8 cellular contexts compared by ENCODE assay signal in the genomic region with DNA sequence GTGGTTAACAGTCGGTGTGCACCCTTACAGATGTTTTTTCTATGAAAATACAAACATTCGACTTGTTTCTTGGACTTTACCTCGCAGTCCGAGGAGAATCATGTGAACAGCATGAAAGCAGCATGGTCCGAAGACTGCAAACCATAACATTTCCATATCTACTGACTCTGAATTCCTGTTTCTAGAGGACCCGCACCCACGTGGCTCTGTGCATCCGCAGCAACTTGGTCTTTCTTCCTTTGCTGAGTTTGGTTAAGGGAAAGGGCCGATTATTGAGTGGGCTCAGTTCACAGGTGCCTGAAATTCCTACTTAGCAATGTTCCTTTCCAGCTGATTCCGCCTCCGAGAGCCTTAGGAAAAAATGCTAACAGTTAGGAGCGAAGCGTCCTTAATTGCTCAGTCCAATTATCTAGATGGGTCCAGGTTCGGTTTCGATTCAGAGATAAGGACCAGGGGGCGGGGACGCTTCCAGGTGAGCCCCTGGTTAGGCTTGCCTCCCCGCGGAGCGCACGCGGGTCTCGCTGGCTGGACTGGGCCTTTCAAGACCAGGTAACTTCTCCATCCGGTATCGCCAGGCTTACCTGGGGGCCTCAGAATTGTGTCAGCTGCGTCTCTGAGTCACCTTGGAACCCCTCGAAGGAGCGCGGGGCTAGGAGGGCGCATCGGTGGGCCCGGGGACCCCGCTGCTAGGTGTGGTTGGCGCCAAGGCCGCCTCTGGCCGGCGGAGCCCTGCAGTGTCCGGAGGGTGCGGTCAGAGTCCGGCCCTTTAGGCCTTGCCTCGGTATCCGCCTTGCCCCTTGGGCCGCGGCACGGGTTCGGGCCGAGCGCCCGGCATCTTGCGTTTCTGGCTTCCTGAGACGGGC. TPM values are rescaled to one million over a fixed set of nuclear protein-coding genes. Genes with fewer than 3 reads are reported as not detected.
DNase-seq lines count a peak whose midpoint lies in the region; ATAC-seq and TF ChIP-seq lines count a peak whose summit lies in the region.

No MANE protein-coding gene starts in this region.

- TF ChIP-seq EP300 in upper lobe of left lung (IDR thresholded peaks at IDR 0.05): no peak

- H3K27me3 ChIP-seq in mesenchymal stem cell (ENCODE audit: control insufficient read depth in 1 of 2, insufficient read depth in 1 of 2, low read length in 2 of 2): peaks cover 0 to 5% of the 10 kb centered on the region in 2 experiments
- no peaks in the 10 kb centered on the region for H3K27me3 ChIP-seq in upper lobe of left lung

- 95% methylated on average over 51 of the region's 51 CpGs for WGBS in mesenchymal stem cell
- 64 to 77% methylated on average over 25 to 44 of the region's 51 CpGs for WGBS in upper lobe of left lung, 2 donors

- no peak for TF ChIP-seq CTCF in upper lobe of left lung (IDR thresholded peaks at IDR 0.05)

- no peak for DNase-seq in activated CD8-positive, alpha-beta memory T cell treated with anti-CD3 and anti-CD28 coated beads, Interleukin-2, amount 10 ng/mL, durations not matched to agents 7 days and 5 days
- DNase-seq in activated CD8-positive, alpha-beta memory T cell treated with anti-CD3 and anti-CD28 coated beads, Interleukin-2, amount 50 U/mL, for 4 hours: no peak
- DNase-seq in caudate nucleus (lab: John Stamatoyannopoulos, UW) (no peak), mesenchymal stem cell (no peak), upper lobe of left lung (peak in 1 of 2 donors; percentile 86), NCI-H1930 (lab: John Stamatoyannopoulos, UW) (no peak), NCI-H128 (lab: John Stamatoyannopoulos, UW; ENCODE audit: unreplicated experiment) (no peak)
- DNase-seq in stimulated activated CD4-positive, alpha-beta T cell treated with anti-CD3 and anti-CD28 coated beads, Interleukin-1b, Interleukin-23, amount 100 ng/mL, for 48 hours: no peak

- H3K79me1 ChIP-seq in mesenchymal stem cell (replicated peaks; ENCODE audit: low read length, poor library complexity, severe bottlenecking): no peaks in the 10 kb centered on the region

- H3K14ac ChIP-seq in mesenchymal stem cell (ENCODE audit: low read length in 2 of 2): no peak overlapping the region

- H2BK120ac ChIP-seq in mesenchymal stem cell (ENCODE audit: low read depth, low read length): peak overlapping the region; percentile 23

- no peak overlapping the region for H2AFZ ChIP-seq in mesenchymal stem cell (ENCODE audit: low read depth, low read length)

- no peak overlapping the region for H2BK12ac ChIP-seq in mesenchymal stem cell (ENCODE audit: low read length in 2 of 2)

- H4K91ac ChIP-seq in mesenchymal stem cell (ENCODE audit: low read length): peak overlapping the region; percentile 11

- peak overlapping the region; percentile 90 for H3K9ac ChIP-seq in mesenchymal stem cell (ENCODE audit: low read length)

- H3K9me3 Mint-ChIP-seq in activated CD8-positive, alpha-beta memory T cell treated with anti-CD3 and anti-CD28 coated beads, Interleukin-2, amount 10 ng/mL, durations not matched to agents 7 days and 5 days (ENCODE audit: low read depth): no peaks in the 10 kb centered on the region

- H3K27me3 Mint-ChIP-seq in activated CD8-positive, alpha-beta memory T cell treated with anti-CD3 and anti-CD28 coated beads, Interleukin-2, amount 10 ng/mL, durations not matched to agents 7 days and 5 days: no peaks in the 10 kb centered on the region

- H4K8ac ChIP-seq in mesenchymal stem cell (ENCODE audit: low read length): peak overlapping the region; percentile 87

- H3K4me2 ChIP-seq in mesenchymal stem cell (ENCODE audit: low read length, poor library complexity, severe bottlenecking): peak overlapping the region; percentile 55

- peak overlapping the region; percentile 76 for H3K4me3 Mint-ChIP-seq in activated CD8-positive, alpha-beta memory T cell treated with anti-CD3 and anti-CD28 coated beads, Interleukin-2, amount 10 ng/mL, durations not matched to agents 7 days and 5 days

- H3K27ac ChIP-seq in caudate nucleus (ENCODE audit: low read depth, low read length) (peak overlapping the region; percentile 93), mesenchymal stem cell (ENCODE audit: low read length, poor library complexity, severe bottlenecking) (no peak overlapping the region), upper lobe of left lung (peak overlapping the region in 2 of 4 donors; percentile 98 to 100)

- H3K4me3 ChIP-seq in mesenchymal stem cell (ENCODE audit: insufficient read depth in 1 of 2, low read depth in 1 of 2, low read length in 2 of 2) (peak overlapping the region; percentile 94 to 97), upper lobe of left lung (peak overlapping the region in 3 of 4 donors; percentile 75 to 98 (median 86))

- H3K9me3 ChIP-seq in mesenchymal stem cell (ENCODE audit: control insufficient read depth, low read length) (no peaks in the 10 kb centered on the region), upper lobe of left lung (no peaks in the 10 kb centered on the region)

- CTCF ChIA-PET in activated CD8-positive, alpha-beta memory T cell treated with anti-CD3 and anti-CD28 coated beads, Interleukin-2, amount 10 ng/mL, durations not matched to agents 7 days and 5 days (lab: Charles Lee): interaction anchor here (0.5 to 1.2 kb wide), 2 partner anchors 48 to 197 kb away, joined by 3 read pairs; no protein-coding TSS in a partner anchor

- no peak for ATAC-seq in activated CD8-positive, alpha-beta memory T cell treated with anti-CD3 and anti-CD28 coated beads, Interleukin-2, amount 10 ng/mL, durations not matched to agents 7 days and 5 days
- peak; percentile 3 to 9 for ATAC-seq in upper lobe of left lung (ENCODE audit: low FRiP score in 2 of 2)

- H3K27ac Mint-ChIP-seq in activated CD8-positive, alpha-beta memory T cell treated with anti-CD3 and anti-CD28 coated beads, Interleukin-2, amount 10 ng/mL, durations not matched to agents 7 days and 5 days: peak overlapping the region; percentile 84

- H3K36me3 ChIP-seq in mesenchymal stem cell (ENCODE audit: control insufficient read depth in 1 of 2, insufficient read depth in 2 of 2, low read depth in 1 of 2, low read length in 2 of 2): no peaks in the 10 kb centered on the region
- H3K36me3 ChIP-seq in upper lobe of left lung: no peaks in the 10 kb centered on the region

- H2BK5ac ChIP-seq in mesenchymal stem cell (ENCODE audit: low read depth, low read length, poor library complexity, severe bottlenecking): no peak overlapping the region

- peaks cover 4% of the 10 kb centered on the region for H3K4me1 ChIP-seq in mesenchymal stem cell (ENCODE audit: control insufficient read depth, insufficient read depth, low read depth, low read length)
- peaks cover 18 to 34% (median 30%) of the 10 kb centered on the region in 4 donors for H3K4me1 ChIP-seq in upper lobe of left lung

- H3K4ac ChIP-seq in mesenchymal stem cell (ENCODE audit: low read depth in 1 of 2, low read length in 2 of 2): no peak overlapping the region

- no peak overlapping the region for H3K18ac ChIP-seq in mesenchymal stem cell (ENCODE audit: low read depth in 1 of 2, low read length in 2 of 2)

- H2BK15ac ChIP-seq in mesenchymal stem cell (ENCODE audit: low read depth, poor library complexity, severe bottlenecking): no peak overlapping the region

- peaks cover 3% of the 10 kb centered on the region for H3K36me3 Mint-ChIP-seq in activated CD8-positive, alpha-beta memory T cell treated with anti-CD3 and anti-CD28 coated beads, Interleukin-2, amount 10 ng/mL, durations not matched to agents 7 days and 5 days

- no peak for TF ChIP-seq POLR2A in upper lobe of left lung (IDR thresholded peaks at IDR 0.05)

- peaks cover 27% of the 10 kb centered on the region for H3K4me1 Mint-ChIP-seq in activated CD8-positive, alpha-beta memory T cell treated with anti-CD3 and anti-CD28 coated beads, Interleukin-2, amount 10 ng/mL, durations not matched to agents 7 days and 5 days

- H2AK5ac ChIP-seq in mesenchymal stem cell (ENCODE audit: low read length, severe bottlenecking): no peak overlapping the region

- no peak overlapping the region for H3K23ac ChIP-seq in mesenchymal stem cell (ENCODE audit: low read length in 2 of 2)

RNA-seq across cellular contexts. Expression of a gene that starts 1.1 kb away (rescaled TPM):
- 10 to 100 TPM; 32.5 to 43.1 TPM for total RNA-seq in activated CD8-positive, alpha-beta memory T cell treated with anti-CD3 and anti-CD28 coated beads, Interleukin-2, amount 10 ng/mL, durations not matched to agents 7 days and 5 days
- polyA plus RNA-seq in mesenchymal stem cell (2013, experiment 1 of 2): 22.1 TPM
- polyA plus RNA-seq in mesenchymal stem cell (2013, experiment 2 of 2): 24.1 TPM
- 10 to 100 TPM; 23.0 to 57.6 (median 37.4) TPM for total RNA-seq in upper lobe of left lung
